ENCODE assay signal across 1 cellular context in the genomic region with DNA sequence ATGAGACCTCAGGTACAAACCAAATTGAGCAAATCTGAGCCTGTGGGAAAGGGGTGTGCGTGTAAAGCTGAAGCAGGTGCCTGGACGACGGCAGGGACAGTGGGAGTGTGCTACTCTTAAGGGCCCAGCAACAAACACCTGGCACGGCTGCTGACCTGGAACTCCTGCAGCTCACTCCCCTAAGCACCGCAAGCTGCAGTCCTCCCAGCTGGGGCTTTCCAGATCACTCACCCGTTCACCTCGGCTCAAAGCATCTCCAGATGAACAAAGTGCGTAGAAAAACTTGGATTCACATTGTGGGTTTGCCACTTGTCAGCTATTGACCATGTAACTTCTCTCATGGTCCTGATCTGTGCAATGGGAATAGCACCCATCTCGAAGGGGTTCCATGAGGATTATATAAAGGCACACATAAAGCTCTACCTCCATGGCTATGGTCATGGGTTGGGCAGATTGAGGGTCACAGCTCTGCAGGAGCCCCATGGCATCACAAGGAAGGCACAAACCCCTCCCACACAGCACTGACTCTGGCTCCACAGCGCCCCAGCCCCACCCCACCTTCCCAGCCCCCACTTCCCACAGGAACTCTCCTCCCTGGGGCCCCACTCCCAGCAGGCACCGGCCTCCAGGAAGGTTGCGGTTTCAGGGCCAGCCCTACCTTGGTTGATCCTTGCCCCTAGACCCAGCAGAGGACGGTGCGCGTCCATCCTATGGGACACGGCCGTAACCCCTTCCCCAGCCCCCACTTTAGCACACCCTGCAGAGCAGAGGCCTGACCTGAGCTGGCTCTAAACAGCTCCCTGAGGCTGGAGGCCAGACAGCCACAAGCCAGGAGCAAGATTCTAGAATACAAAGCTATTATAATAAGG.
A peak's percentile ranks its signal among the peaks of the same experiment; 100 is the strongest.
TF ChIP-seq lines count a peak whose summit lies in the region.

No MANE protein-coding gene starts in this region.

TF ChIP-seq in HepG2, 621 proteins besides CTCF, POLR2A, EP300 and RAD21 (continued from another document):
- TF ChIP-seq, protein P1, sequence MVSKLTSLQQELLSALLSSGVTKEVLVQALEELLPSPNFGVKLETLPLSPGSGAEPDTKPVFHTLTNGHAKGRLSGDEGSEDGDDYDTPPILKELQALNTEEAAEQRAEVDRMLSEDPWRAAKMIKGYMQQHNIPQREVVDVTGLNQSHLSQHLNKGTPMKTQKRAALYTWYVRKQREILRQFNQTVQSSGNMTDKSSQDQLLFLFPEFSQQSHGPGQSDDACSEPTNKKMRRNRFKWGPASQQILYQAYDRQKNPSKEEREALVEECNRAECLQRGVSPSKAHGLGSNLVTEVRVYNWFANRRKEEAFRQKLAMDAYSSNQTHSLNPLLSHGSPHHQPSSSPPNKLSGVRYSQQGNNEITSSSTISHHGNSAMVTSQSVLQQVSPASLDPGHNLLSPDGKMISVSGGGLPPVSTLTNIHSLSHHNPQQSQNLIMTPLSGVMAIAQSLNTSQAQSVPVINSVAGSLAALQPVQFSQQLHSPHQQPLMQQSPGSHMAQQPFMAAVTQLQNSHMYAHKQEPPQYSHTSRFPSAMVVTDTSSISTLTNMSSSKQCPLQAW (CRISPR knock-in tag; IDR thresholded peaks at IDR 0.05): 0 out of 2 replicates have a peak, but pooled peaks have one; percentile 17
- TF ChIP-seq THAP11 (CRISPR knock-in tag; IDR thresholded peaks at IDR 0.05): peak; percentile 76
- no peak for TF ChIP-seq ZFYVE20 (CRISPR knock-in tag; IDR thresholded peaks at IDR 0.05; ENCODE audit: borderline replicate concordance, low read depth)
- peak; percentile 56 for TF ChIP-seq SKI (IDR thresholded peaks at IDR 0.05; ENCODE audit: partially characterized antibody)
- TF ChIP-seq SP4 (CRISPR knock-in tag; IDR thresholded peaks at IDR 0.05): peak; percentile 14; the same call in 1 of the 2 replicates
- TF ChIP-seq, protein P2, sequence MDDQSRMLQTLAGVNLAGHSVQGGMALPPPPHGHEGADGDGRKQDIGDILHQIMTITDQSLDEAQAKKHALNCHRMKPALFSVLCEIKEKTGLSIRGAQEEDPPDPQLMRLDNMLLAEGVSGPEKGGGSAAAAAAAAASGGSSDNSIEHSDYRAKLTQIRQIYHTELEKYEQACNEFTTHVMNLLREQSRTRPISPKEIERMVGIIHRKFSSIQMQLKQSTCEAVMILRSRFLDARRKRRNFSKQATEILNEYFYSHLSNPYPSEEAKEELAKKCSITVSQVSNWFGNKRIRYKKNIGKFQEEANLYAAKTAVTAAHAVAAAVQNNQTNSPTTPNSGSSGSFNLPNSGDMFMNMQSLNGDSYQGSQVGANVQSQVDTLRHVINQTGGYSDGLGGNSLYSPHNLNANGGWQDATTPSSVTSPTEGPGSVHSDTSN (CRISPR knock-in tag; IDR thresholded peaks at IDR 0.05; ENCODE audit: borderline replicate concordance): no peak
- TF ChIP-seq, protein P3, sequence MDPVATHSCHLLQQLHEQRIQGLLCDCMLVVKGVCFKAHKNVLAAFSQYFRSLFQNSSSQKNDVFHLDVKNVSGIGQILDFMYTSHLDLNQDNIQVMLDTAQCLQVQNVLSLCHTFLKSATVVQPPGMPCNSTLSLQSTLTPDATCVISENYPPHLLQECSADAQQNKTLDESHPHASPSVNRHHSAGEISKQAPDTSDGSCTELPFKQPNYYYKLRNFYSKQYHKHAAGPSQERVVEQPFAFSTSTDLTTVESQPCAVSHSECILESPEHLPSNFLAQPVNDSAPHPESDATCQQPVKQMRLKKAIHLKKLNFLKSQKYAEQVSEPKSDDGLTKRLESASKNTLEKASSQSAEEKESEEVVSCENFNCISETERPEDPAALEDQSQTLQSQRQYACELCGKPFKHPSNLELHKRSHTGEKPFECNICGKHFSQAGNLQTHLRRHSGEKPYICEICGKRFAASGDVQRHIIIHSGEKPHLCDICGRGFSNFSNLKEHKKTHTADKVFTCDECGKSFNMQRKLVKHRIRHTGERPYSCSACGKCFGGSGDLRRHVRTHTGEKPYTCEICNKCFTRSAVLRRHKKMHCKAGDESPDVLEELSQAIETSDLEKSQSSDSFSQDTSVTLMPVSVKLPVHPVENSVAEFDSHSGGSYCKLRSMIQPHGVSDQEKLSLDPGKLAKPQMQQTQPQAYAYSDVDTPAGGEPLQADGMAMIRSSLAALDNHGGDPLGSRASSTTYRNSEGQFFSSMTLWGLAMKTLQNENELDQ (CRISPR knock-in tag; IDR thresholded peaks at IDR 0.05; ENCODE audit: borderline replicate concordance): no peak
- no peak for TF ChIP-seq IRX3 (CRISPR knock-in tag; IDR thresholded peaks at IDR 0.05; ENCODE audit: borderline replicate concordance, low read depth)
- TF ChIP-seq, protein P4, sequence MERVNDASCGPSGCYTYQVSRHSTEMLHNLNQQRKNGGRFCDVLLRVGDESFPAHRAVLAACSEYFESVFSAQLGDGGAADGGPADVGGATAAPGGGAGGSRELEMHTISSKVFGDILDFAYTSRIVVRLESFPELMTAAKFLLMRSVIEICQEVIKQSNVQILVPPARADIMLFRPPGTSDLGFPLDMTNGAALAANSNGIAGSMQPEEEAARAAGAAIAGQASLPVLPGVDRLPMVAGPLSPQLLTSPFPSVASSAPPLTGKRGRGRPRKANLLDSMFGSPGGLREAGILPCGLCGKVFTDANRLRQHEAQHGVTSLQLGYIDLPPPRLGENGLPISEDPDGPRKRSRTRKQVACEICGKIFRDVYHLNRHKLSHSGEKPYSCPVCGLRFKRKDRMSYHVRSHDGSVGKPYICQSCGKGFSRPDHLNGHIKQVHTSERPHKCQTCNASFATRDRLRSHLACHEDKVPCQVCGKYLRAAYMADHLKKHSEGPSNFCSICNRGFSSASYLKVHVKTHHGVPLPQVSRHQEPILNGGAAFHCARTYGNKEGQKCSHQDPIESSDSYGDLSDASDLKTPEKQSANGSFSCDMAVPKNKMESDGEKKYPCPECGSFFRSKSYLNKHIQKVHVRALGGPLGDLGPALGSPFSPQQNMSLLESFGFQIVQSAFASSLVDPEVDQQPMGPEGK (CRISPR knock-in tag; IDR thresholded peaks at IDR 0.05): peak; percentile 87
- TF ChIP-seq, protein P5, sequence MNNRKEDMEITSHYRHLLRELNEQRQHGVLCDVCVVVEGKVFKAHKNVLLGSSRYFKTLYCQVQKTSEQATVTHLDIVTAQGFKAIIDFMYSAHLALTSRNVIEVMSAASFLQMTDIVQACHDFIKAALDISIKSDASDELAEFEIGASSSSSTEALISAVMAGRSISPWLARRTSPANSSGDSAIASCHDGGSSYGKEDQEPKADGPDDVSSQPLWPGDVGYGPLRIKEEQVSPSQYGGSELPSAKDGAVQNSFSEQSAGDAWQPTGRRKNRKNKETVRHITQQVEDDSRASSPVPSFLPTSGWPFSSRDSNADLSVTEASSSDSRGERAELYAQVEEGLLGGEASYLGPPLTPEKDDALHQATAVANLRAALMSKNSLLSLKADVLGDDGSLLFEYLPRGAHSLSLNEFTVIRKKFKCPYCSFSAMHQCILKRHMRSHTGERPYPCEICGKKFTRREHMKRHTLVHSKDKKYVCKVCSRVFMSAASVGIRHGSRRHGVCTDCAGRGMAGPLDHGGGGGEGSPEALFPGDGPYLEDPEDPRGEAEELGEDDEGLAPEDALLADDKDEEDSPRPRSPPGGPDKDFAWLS (CRISPR knock-in tag; IDR thresholded peaks at IDR 0.05; ENCODE audit: borderline replicate concordance): no peak
- no peak for TF ChIP-seq NBN (conservative IDR thresholded peaks at IDR 0.05)
- no peak for TF ChIP-seq ZNF737 (CRISPR knock-in tag; IDR thresholded peaks at IDR 0.05; ENCODE audit: borderline replicate concordance)
- TF ChIP-seq, protein P6, sequence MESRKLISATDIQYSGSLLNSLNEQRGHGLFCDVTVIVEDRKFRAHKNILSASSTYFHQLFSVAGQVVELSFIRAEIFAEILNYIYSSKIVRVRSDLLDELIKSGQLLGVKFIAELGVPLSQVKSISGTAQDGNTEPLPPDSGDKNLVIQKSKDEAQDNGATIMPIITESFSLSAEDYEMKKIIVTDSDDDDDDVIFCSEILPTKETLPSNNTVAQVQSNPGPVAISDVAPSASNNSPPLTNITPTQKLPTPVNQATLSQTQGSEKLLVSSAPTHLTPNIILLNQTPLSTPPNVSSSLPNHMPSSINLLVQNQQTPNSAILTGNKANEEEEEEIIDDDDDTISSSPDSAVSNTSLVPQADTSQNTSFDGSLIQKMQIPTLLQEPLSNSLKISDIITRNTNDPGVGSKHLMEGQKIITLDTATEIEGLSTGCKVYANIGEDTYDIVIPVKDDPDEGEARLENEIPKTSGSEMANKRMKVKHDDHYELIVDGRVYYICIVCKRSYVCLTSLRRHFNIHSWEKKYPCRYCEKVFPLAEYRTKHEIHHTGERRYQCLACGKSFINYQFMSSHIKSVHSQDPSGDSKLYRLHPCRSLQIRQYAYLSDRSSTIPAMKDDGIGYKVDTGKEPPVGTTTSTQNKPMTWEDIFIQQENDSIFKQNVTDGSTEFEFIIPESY (CRISPR knock-in tag; IDR thresholded peaks at IDR 0.05): peak; percentile 78
- TF ChIP-seq BCL6 (CRISPR knock-in tag; IDR thresholded peaks at IDR 0.05): no peak
- peak; percentile 91 for TF ChIP-seq ZBTB38 (CRISPR knock-in tag; IDR thresholded peaks at IDR 0.05)
- TF ChIP-seq ZNF441 (CRISPR knock-in tag; IDR thresholded peaks at IDR 0.05; ENCODE audit: borderline replicate concordance): peak; percentile 29; the same call in 1 of the 2 replicates
- no peak for TF ChIP-seq SRF (IDR thresholded peaks at IDR 0.05; ENCODE audit: low read depth, low read length)
- no peak for TF ChIP-seq RFX5 (IDR thresholded peaks at IDR 0.05; ENCODE audit: low read depth, low read length)
- TF ChIP-seq KDM3A (CRISPR knock-in tag; IDR thresholded peaks at IDR 0.05; ENCODE audit: low read depth): 0 out of 2 replicates have a peak, but pooled peaks have one; percentile 46
- TF ChIP-seq, protein P7, sequence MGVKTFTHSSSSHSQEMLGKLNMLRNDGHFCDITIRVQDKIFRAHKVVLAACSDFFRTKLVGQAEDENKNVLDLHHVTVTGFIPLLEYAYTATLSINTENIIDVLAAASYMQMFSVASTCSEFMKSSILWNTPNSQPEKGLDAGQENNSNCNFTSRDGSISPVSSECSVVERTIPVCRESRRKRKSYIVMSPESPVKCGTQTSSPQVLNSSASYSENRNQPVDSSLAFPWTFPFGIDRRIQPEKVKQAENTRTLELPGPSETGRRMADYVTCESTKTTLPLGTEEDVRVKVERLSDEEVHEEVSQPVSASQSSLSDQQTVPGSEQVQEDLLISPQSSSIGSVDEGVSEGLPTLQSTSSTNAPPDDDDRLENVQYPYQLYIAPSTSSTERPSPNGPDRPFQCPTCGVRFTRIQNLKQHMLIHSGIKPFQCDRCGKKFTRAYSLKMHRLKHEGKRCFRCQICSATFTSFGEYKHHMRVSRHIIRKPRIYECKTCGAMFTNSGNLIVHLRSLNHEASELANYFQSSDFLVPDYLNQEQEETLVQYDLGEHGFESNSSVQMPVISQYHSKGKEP (CRISPR knock-in tag; IDR thresholded peaks at IDR 0.05): no peak
- no peak for TF ChIP-seq HNRNPL (IDR thresholded peaks at IDR 0.05; ENCODE audit: low read depth, low read length)
- TF ChIP-seq SNAPC2 (CRISPR knock-in tag; IDR thresholded peaks at IDR 0.05): no peak
- TF ChIP-seq ZFP37 (CRISPR knock-in tag; IDR thresholded peaks at IDR 0.05; ENCODE audit: borderline replicate concordance): no peak
- TF ChIP-seq, protein P8, sequence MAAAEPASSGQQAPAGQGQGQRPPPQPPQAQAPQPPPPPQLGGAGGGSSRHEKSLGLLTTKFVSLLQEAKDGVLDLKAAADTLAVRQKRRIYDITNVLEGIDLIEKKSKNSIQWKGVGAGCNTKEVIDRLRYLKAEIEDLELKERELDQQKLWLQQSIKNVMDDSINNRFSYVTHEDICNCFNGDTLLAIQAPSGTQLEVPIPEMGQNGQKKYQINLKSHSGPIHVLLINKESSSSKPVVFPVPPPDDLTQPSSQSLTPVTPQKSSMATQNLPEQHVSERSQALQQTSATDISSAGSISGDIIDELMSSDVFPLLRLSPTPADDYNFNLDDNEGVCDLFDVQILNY (CRISPR knock-in tag; conservative IDR thresholded peaks at IDR 0.05): no peak
- no peak for TF ChIP-seq ZSCAN25 (CRISPR knock-in tag; IDR thresholded peaks at IDR 0.05)
- no peak for TF ChIP-seq ASH2L (IDR thresholded peaks at IDR 0.05; ENCODE audit: insufficient read length, low read depth, low read length)
- TF ChIP-seq SMARCE1 (IDR thresholded peaks at IDR 0.05; ENCODE audit: borderline replicate concordance): no peak
- TF ChIP-seq NONO (IDR thresholded peaks at IDR 0.05): no peak
- TF ChIP-seq NONO (CRISPR knock-in tag; conservative IDR thresholded peaks at IDR 0.05): peak; percentile 70
- TF ChIP-seq ZMAT3 (CRISPR knock-in tag; conservative IDR thresholded peaks at IDR 0.05): no peak
- TF ChIP-seq ZNF296 (CRISPR knock-in tag; conservative IDR thresholded peaks at IDR 0.05): no peak
- TF ChIP-seq, protein P9, sequence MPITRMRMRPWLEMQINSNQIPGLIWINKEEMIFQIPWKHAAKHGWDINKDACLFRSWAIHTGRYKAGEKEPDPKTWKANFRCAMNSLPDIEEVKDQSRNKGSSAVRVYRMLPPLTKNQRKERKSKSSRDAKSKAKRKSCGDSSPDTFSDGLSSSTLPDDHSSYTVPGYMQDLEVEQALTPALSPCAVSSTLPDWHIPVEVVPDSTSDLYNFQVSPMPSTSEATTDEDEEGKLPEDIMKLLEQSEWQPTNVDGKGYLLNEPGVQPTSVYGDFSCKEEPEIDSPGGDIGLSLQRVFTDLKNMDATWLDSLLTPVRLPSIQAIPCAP (CRISPR knock-in tag; IDR thresholded peaks at IDR 0.05; ENCODE audit: low read depth): no peak
- TF ChIP-seq HMG20A (CRISPR knock-in tag; IDR thresholded peaks at IDR 0.05; ENCODE audit: borderline replicate concordance): no peak
- TF ChIP-seq, protein P10, sequence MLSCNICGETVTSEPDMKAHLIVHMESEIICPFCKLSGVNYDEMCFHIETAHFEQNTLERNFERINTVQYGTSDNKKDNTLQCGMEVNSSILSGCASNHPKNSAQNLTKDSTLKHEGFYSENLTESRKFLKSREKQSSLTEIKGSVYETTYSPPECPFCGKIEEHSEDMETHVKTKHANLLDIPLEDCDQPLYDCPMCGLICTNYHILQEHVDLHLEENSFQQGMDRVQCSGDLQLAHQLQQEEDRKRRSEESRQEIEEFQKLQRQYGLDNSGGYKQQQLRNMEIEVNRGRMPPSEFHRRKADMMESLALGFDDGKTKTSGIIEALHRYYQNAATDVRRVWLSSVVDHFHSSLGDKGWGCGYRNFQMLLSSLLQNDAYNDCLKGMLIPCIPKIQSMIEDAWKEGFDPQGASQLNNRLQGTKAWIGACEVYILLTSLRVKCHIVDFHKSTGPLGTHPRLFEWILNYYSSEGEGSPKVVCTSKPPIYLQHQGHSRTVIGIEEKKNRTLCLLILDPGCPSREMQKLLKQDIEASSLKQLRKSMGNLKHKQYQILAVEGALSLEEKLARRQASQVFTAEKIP (CRISPR knock-in tag; IDR thresholded peaks at IDR 0.05; ENCODE audit: borderline replicate concordance): no peak
- TF ChIP-seq ZNF572 (CRISPR knock-in tag; IDR thresholded peaks at IDR 0.05): no peak
- TF ChIP-seq XBP1 (CRISPR knock-in tag; IDR thresholded peaks at IDR 0.05): no peak
- no peak for TF ChIP-seq TCF7L2 (IDR thresholded peaks at IDR 0.05; ENCODE audit: low read depth, low read length)
